Comparison of ENCODE assay signal across 18 cellular contexts in genomic region chr2:119683074-119683716, GRCh38. TPM values are rescaled to one million over a fixed set of nuclear protein-coding genes. Genes with fewer than 3 reads are reported as not detected.
DNase-seq lines count a peak whose midpoint lies in the region; ATAC-seq and TF ChIP-seq lines count a peak whose summit lies in the region.
"Had no signal": no experiment of that assay in that cellular context is flagged by ENCODE, and none has a peak within 500 bp of the region (broad histone marks: within the 10 kb centered on the region; RNA-seq: fewer than 3 reads in every experiment).

No MANE protein-coding gene starts in this region.

- peaks cover 68% of the 10 kb centered on the region for H3K36me3 Mint-ChIP-seq in activated T-cell treated with anti-CD3 and anti-CD28 coated beads, Interleukin-2, amount 50 U/mL, for 24 hours (ENCODE audit: low read depth)
- H3K36me3 Mint-ChIP-seq in CD4-positive, alpha-beta memory T cell = peaks cover 17 to 45% of the 10 kb centered on the region in 2 donors

- no peaks in the 10 kb centered on the region for H3K27me3 ChIP-seq in NT2/D1 (ENCODE audit: insufficient read depth, insufficient read length)
- no peaks in the 10 kb centered on the region for H3K27me3 ChIP-seq in dorsolateral prefrontal cortex
- no peaks in the 10 kb centered on the region for H3K27me3 ChIP-seq in CD4-positive, alpha-beta memory T cell (ENCODE audit: insufficient read depth, low read length)

- no peak overlapping the region for H3K4me3 Mint-ChIP-seq in activated T-cell treated with anti-CD3 and anti-CD28 coated beads, Interleukin-2, amount 50 U/mL, for 24 hours
- no peak overlapping the region for H3K4me3 Mint-ChIP-seq in CD4-positive, alpha-beta memory T cell
- H3K4me3 Mint-ChIP-seq: activated T-helper 17 cell treated with anti-CD3 and anti-CD28 coated beads, Interleukin-2, amount 50 U/mL, for 72 hours; dendritic cell treated with granulocyte-macrophage colony-stimulating factor and Interleukin-4, amounts not matched to agents 40 ng/mL and 50 ng/mL, for 4 days; T-cell had no signal

- peak overlapping the region; percentile 18 for H3K27ac Mint-ChIP-seq in activated T-cell treated with anti-CD3 and anti-CD28 coated beads, Interleukin-2, amount 50 U/mL, for 24 hours
- no peak overlapping the region for H3K27ac Mint-ChIP-seq in CD4-positive, alpha-beta memory T cell
- H3K27ac Mint-ChIP-seq: dendritic cell treated with granulocyte-macrophage colony-stimulating factor and Interleukin-4, amounts not matched to agents 40 ng/mL and 50 ng/mL, for 4 days; T-cell had no signal

- intact Hi-C loops in dorsolateral prefrontal cortex (cut with DNase I) (no loop called here), sciatic nerve (cut with DNase I) (no loop called here)
- intact Hi-C loops in CD4-positive, alpha-beta memory T cell (cut with micrococcal nuclease) = no loop called here

- no peaks in the 10 kb centered on the region for H3K27me3 Mint-ChIP-seq in activated T-cell treated with anti-CD3 and anti-CD28 coated beads, Interleukin-2, amount 50 U/mL, for 24 hours
- H3K27me3 Mint-ChIP-seq in CD4-positive, alpha-beta memory T cell = peaks cover 0 to 4% of the 10 kb centered on the region in 2 donors
- H3K27me3 Mint-ChIP-seq: activated T-helper 17 cell treated with anti-CD3 and anti-CD28 coated beads, Interleukin-2, amount 50 U/mL, for 72 hours; T-cell had no signal

- H3K9me3 ChIP-seq in NT2/D1 (ENCODE audit: insufficient read depth, low read length) = no peaks in the 10 kb centered on the region
- H3K9me3 ChIP-seq in CD4-positive, alpha-beta memory T cell (ENCODE audit: control insufficient read depth in 1 of 2, low read length in 2 of 2) = no peaks in the 10 kb centered on the region

- CTCF ChIA-PET in CD4-positive, alpha-beta memory T cell (lab: Charles Lee; ENCODE audit: partially characterized antibody) = interaction anchor here (1.6 kb wide), 1 partner anchor 20 kb away, joined by 4 read pairs; no protein-coding TSS in a partner anchor

- H3K9me3 Mint-ChIP-seq in activated T-cell treated with anti-CD3 and anti-CD28 coated beads, Interleukin-2, amount 50 U/mL, for 24 hours = no peaks in the 10 kb centered on the region
- peaks cover 0 to 5% (median 0%) of the 10 kb centered on the region in 8 donors for H3K9me3 Mint-ChIP-seq in CD4-positive, alpha-beta memory T cell
- H3K9me3 Mint-ChIP-seq: activated T-helper 17 cell treated with anti-CD3 and anti-CD28 coated beads, Interleukin-2, amount 50 U/mL, for 72 hours; dendritic cell treated with granulocyte-macrophage colony-stimulating factor and Interleukin-4, amounts not matched to agents 40 ng/mL and 50 ng/mL, for 4 days; T-cell had no signal

- no peak for TF ChIP-seq CTCF in dorsolateral prefrontal cortex (IDR thresholded peaks at IDR 0.05 in 54 of 56, conservative IDR thresholded peaks at IDR 0.05 in 2 of 56; ENCODE audit: low read depth in 1 of 56, partially characterized antibody in 56 of 56)

- POLR2A ChIA-PET in CD4-positive, alpha-beta memory T cell (lab: Charles Lee; ENCODE audit: partially characterized antibody) = no interaction called here

- peak overlapping the region in 56 of 59 donors; percentile 10 to 91 (median 74) for H3K27ac ChIP-seq in dorsolateral prefrontal cortex
- H3K27ac ChIP-seq in CD4-positive, alpha-beta memory T cell (ENCODE audit: low read depth, low read length) = no peak overlapping the region
- H3K27ac ChIP-seq: C4-2B had no signal

- H3K9ac ChIP-seq in NT2/D1 (ENCODE audit: insufficient read length, low read depth) = peak overlapping the region; percentile 23

- peaks cover 51% of the 10 kb centered on the region for H3K36me3 ChIP-seq in NT2/D1 (ENCODE audit: insufficient read depth, insufficient read length, low read length)
- H3K36me3 ChIP-seq in CD4-positive, alpha-beta memory T cell (ENCODE audit: insufficient read depth, low read length) = peaks cover 13% of the 10 kb centered on the region

- no peak for DNase-seq in activated T-cell treated with anti-CD3 and anti-CD28 coated beads, Interleukin-2, amount 50 U/mL, for 24 hours
- DNase-seq in activated T-cell treated with anti-CD3 and anti-CD28 coated beads, Interleukin-2, amount 50 U/mL, for 1 hour = no peak
- DNase-seq in NT2/D1 (ENCODE audit: low read depth, low spot score) (no peak), dorsolateral prefrontal cortex (peak in 1 of 10 donors; percentile 49), sciatic nerve (ENCODE audit: low spot score) (peak; percentile 31), EL (no peak), NCI-H69 (lab: John Stamatoyannopoulos, UW) (no peak)
- DNase-seq in CD4-positive, alpha-beta memory T cell = no peak
- DNase-seq: activated CD8-positive, alpha-beta memory T cell treated with anti-CD3 and anti-CD28 coated beads for 24 hours; erythroblast; Karpas-422; NCI-H1105; NK-92 treated with Interleukin-12 subunit alpha and Interleukin-12 subunit beta, amount 100 ng/mL, for 24 hours; stimulated activated naive CD8-positive, alpha-beta T cell treated with anti-CD3 and anti-CD28 coated beads, Interleukin-15, Interleukin-2, amounts not matched to agents 100 U/mL and 50 U/mL, for 24 hours; T-cell had no signal

- H3K4me1 Mint-ChIP-seq in activated T-cell treated with anti-CD3 and anti-CD28 coated beads, Interleukin-2, amount 50 U/mL, for 24 hours (ENCODE audit: low read depth) = peaks cover 44% of the 10 kb centered on the region
- H3K4me1 Mint-ChIP-seq in CD4-positive, alpha-beta memory T cell = peaks cover 16 to 42% (median 27%) of the 10 kb centered on the region in 4 donors

- no peak for ATAC-seq in sciatic nerve
- ATAC-seq: activated T-helper 17 cell treated with anti-CD3 and anti-CD28 coated beads, Interleukin-2, amount 50 U/mL, for 72 hours; stimulated activated naive CD8-positive, alpha-beta T cell treated with anti-CD3 and anti-CD28 coated beads, Interleukin-15, Interleukin-2, amounts not matched to agents 100 U/mL and 50 U/mL, for 24 hours; T-cell had no signal

- peaks cover 12% of the 10 kb centered on the region for H3K4me1 ChIP-seq in NT2/D1 (ENCODE audit: insufficient read depth, insufficient read length)
- peaks cover 13% of the 10 kb centered on the region for H3K4me1 ChIP-seq in CD4-positive, alpha-beta memory T cell (ENCODE audit: insufficient read depth, low read length)

- H3K4me3 ChIP-seq in NT2/D1 (ENCODE audit: insufficient read length, low read depth) (no peak overlapping the region), dorsolateral prefrontal cortex (peak overlapping the region in 5 of 59 donors; percentile 2 to 15 (median 9))
- no peak overlapping the region for H3K4me3 ChIP-seq in CD4-positive, alpha-beta memory T cell (ENCODE audit: low read length in 2 of 2)

RNA-seq across cellular contexts. Expression of gene TMEM177, which starts 4.2 kb away (rescaled TPM):
- 10 to 100 TPM; 13.0 to 30.4 (median 20.3) TPM for total RNA-seq in dorsolateral prefrontal cortex
- total RNA-seq in sciatic nerve = 8.2 TPM
- total RNA-seq in CD4-positive, alpha-beta memory T cell = 10 to 100 TPM; 22.5 to 23.9 TPM
- polyA plus RNA-seq in CD4-positive, alpha-beta memory T cell = 10 to 100 TPM in 1 of 2 donors, 1 to 10 TPM in 1; 9.1 to 10.8 TPM
